ENCODE assay signal across 15 cellular contexts in the genomic region with DNA sequence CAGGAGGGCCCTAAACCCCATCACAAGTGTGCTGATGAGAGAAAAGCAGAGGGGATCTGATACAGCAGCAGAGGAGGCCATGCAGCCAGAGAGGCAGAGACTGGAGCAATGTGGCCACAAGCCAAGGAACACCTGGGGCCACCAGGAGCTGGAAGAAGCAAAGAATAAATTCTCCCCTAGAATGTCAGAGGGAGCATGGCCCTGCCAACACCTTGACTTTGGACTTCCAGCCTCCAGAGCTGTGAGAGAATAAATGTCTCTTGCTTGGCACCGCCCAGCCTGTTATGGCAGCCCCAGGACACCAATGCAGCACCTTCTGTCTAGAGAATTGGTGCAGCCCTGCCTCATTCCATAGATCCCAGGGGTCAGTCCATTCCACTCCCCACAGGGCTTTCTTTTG. TPM values are rescaled to one million over a fixed set of nuclear protein-coding genes. Genes with fewer than 3 reads are reported as not detected.
DNase-seq lines count a peak whose midpoint lies in the region; ATAC-seq and TF ChIP-seq lines count a peak whose summit lies in the region.
"Had no signal": no experiment of that assay in that cellular context is flagged by ENCODE, and none has a peak within 500 bp of the region (broad histone marks: within the 10 kb centered on the region; RNA-seq: fewer than 3 reads in every experiment).

No MANE protein-coding gene starts in this region.

- no peak overlapping the region for H3K27ac Mint-ChIP-seq in activated T-cell treated with anti-CD3 and anti-CD28 coated beads, Interleukin-2, amount 50 U/mL, for 24 hours
- H3K27ac Mint-ChIP-seq: B cell, H9 had no signal

- H3K4me3 Mint-ChIP-seq in activated T-cell treated with anti-CD3 and anti-CD28 coated beads, Interleukin-2, amount 50 U/mL, for 24 hours = no peak overlapping the region
- H3K4me3 Mint-ChIP-seq: B cell, H9 had no signal

- peaks cover 10% of the 10 kb centered on the region for H3K9me3 ChIP-seq in DND-41 (ENCODE audit: insufficient read depth, low read length, severe bottlenecking)
- peaks cover 0 to 3% (median 0%) of the 10 kb centered on the region in 4 donors for H3K9me3 ChIP-seq in upper lobe of left lung
- H3K9me3 ChIP-seq: Caco-2 had no signal

- H3K4me1 Mint-ChIP-seq in activated T-cell treated with anti-CD3 and anti-CD28 coated beads, Interleukin-2, amount 50 U/mL, for 24 hours (ENCODE audit: low read depth) = peaks cover 49% of the 10 kb centered on the region
- H3K4me1 Mint-ChIP-seq: H9 had no signal

- H3K36me3 Mint-ChIP-seq in activated T-cell treated with anti-CD3 and anti-CD28 coated beads, Interleukin-2, amount 50 U/mL, for 24 hours (ENCODE audit: low read depth) = peaks cover 94% of the 10 kb centered on the region

- no peaks in the 10 kb centered on the region for H3K27me3 Mint-ChIP-seq in activated T-cell treated with anti-CD3 and anti-CD28 coated beads, Interleukin-2, amount 50 U/mL, for 24 hours

- intact Hi-C loops in head of caudate nucleus (cut with DNase I) = no loop called here

- H2AFZ ChIP-seq in DND-41 (ENCODE audit: low read depth, low read length) = no peak overlapping the region

- ATAC-seq in DND-41 (ENCODE audit: insufficient read depth, low read depth) (no peak), upper lobe of left lung (ENCODE audit: low FRiP score in 2 of 2) (no peak)

- peaks cover 7% of the 10 kb centered on the region for H3K9me3 Mint-ChIP-seq in activated T-cell treated with anti-CD3 and anti-CD28 coated beads, Interleukin-2, amount 50 U/mL, for 24 hours

- peaks cover 84% of the 10 kb centered on the region for H3K36me3 ChIP-seq in DND-41 (ENCODE audit: insufficient read depth, low read length)
- no peaks in the 10 kb centered on the region for H3K36me3 ChIP-seq in upper lobe of left lung
- H3K36me3 ChIP-seq: BLaER1 treated with 17β-estradiol and CSF1 and Interleukin-3, amounts not matched to agents 10 nM and 100 nM had no signal

- DNase-seq in activated T-cell treated with anti-CD3 and anti-CD28 coated beads, Interleukin-2, amount 50 U/mL, for 1 hour = peak; percentile 9
- no peak for DNase-seq in activated T-cell treated with anti-CD3 and anti-CD28 coated beads, Interleukin-2, amount 50 U/mL, for 24 hours
- DNase-seq in DND-41 (no peak), mesenteric fat pad (ENCODE audit: low spot score) (peak; percentile 73), head of caudate nucleus (no peak), upper lobe of left lung (no peak)
- DNase-seq: Caco-2, GDM1, H9 had no signal

- no peak for TF ChIP-seq EP300 in upper lobe of left lung (IDR thresholded peaks at IDR 0.05)

- 94% methylated on average over 1 of the region's 1 CpG; no CpG with 5 or more reads in 1 of the 2 donors for WGBS in upper lobe of left lung, 2 donors

- H3K27ac ChIP-seq in DND-41 (ENCODE audit: low read length) (peak overlapping the region; percentile 3; the same call in 1 of the 2 replicates), upper lobe of left lung (no peak overlapping the region)
- H3K27ac ChIP-seq: BLaER1 treated with 17β-estradiol and CSF1 and Interleukin-3, amounts not matched to agents 10 nM and 100 nM had no signal

- peaks cover 31% of the 10 kb centered on the region for H3K4me1 ChIP-seq in DND-41 (ENCODE audit: insufficient read depth, low read length)
- H3K4me1 ChIP-seq in upper lobe of left lung = peaks cover 0 to 19% (median 9%) of the 10 kb centered on the region in 4 donors
- H3K4me1 ChIP-seq: Caco-2 had no signal

- H3K27me3 ChIP-seq in DND-41 (ENCODE audit: insufficient read depth, low read length, poor library complexity) (no peaks in the 10 kb centered on the region), upper lobe of left lung (no peaks in the 10 kb centered on the region)

- no peak for TF ChIP-seq POLR2A in upper lobe of left lung (IDR thresholded peaks at IDR 0.05)

- no peaks in the 10 kb centered on the region for H4K20me1 ChIP-seq in DND-41 (ENCODE audit: insufficient read depth, low read length)

- no peak overlapping the region for H3K4me2 ChIP-seq in DND-41 (ENCODE audit: insufficient read depth, low read length)
- H3K4me2 ChIP-seq: BLaER1 treated with 17β-estradiol and CSF1 and Interleukin-3, amounts not matched to agents 10 nM and 100 nM had no signal

- no peak overlapping the region for H3K4me3 ChIP-seq in DND-41 (ENCODE audit: low read depth in 1 of 2, low read length in 2 of 2)
- no peak overlapping the region for H3K4me3 ChIP-seq in upper lobe of left lung
- H3K4me3 ChIP-seq: BLaER1 treated with 17β-estradiol and CSF1 and Interleukin-3, amounts not matched to agents 10 nM and 100 nM had no signal

- no peak overlapping the region for H3K9ac ChIP-seq in DND-41 (ENCODE audit: low read depth, low read length)
- H3K9ac ChIP-seq: BLaER1 treated with 17β-estradiol and CSF1 and Interleukin-3, amounts not matched to agents 10 nM and 100 nM had no signal

- 0 out of 2 replicates have a peak, but pooled peaks cover 9% of the 10 kb centered on the region for H3K79me2 ChIP-seq in DND-41 (ENCODE audit: insufficient read depth, low read length)

- TF ChIP-seq CTCF in DND-41 (IDR thresholded peaks at IDR 0.05; ENCODE audit: borderline replicate concordance, extremely low read depth, low read length, poor library complexity, severe bottlenecking) = no peak
- no peak for TF ChIP-seq CTCF in upper lobe of left lung (IDR thresholded peaks at IDR 0.05)

RNA-seq across cellular contexts. Expression of a gene that starts 25.3 kb away (rescaled TPM):
- total RNA-seq in mesenteric fat pad (0.32 TPM), upper lobe of left lung (1 to 10 TPM in 5 of 6 donors, not detected in 1; 1.4 to 7.3 (median 2.9) TPM)
- total RNA-seq: A172, Caco-2, Daoy, H1, H9, HT1080 had no signal

RNA-seq across cellular contexts. Expression of a gene that starts 33.2 kb away (rescaled TPM):
- total RNA-seq in mesenteric fat pad (not detected), upper lobe of left lung (10 to 100 TPM in 1 of 6 donors, 1 to 10 TPM in 5; 3.5 to 12.5 (median 5.8) TPM)
- total RNA-seq: Caco-2, H1, HT1080 had no signal

Comparison
In these comparisons a context has a peak if more than half of its experiments do, and no peak if none do; other contexts are left out.
1. DNase-seq: peak in activated T-cell treated with anti-CD3 and anti-CD28 coated beads, Interleukin-2, amount 50 U/mL, for 1 hour (single experiment) and mesenteric fat pad (single experiment); none in activated T-cell treated with anti-CD3 and anti-CD28 coated beads, Interleukin-2, amount 50 U/mL, for 24 hours (single experiment), DND-41 (single experiment), head of caudate nucleus (0 of 42) and upper lobe of left lung (0 of 2).